Comparison of ENCODE assay signal across 1 cellular context in the genomic region with DNA sequence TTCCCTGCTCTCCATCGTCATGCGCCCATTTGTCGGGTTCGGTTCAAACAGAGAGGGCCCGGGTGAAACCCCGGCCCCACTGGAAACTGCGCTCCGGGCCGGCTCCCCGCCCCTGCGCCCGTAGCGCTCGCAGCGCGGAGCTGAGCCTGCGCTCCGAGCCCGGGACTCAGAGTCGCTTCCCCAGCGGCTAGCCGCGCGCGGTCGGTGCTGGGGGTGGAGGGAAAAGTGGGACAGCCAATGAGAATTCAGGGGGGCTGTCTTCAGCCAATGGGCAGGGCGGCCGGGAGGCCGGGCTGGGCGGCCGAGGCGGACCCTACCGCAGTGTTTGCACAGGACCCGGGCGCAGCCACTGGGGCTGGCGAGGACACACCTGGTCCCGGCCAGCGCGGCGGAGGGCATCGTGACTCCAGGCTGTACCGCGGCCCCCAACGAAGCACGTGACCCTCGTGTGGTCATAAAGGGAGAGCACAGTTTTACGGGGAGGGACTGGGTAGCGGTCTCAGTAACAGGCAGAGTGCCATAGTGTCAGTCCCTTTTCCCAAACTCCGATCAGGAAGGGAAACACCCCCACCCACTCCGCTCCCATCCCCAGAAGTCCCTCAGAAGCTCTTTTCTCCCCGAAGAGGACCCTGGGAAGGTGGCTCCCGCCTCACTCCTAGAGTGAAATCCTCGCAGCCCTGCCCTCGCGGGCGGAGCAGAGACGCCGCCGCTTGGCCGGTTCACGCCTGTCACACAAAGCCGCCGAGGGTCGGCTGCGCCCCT.
A peak's percentile ranks its signal among the peaks of the same experiment; 100 is the strongest.
TF ChIP-seq lines count a peak whose summit lies in the region.

Gene INKA2 (minus strand): TSS at position 174 of the 762 bp plus-strand sequence. CDS start 153 bp downstream, at position 21.

TF ChIP-seq in HEK293, 187 proteins besides CTCF, POLR2A, EP300 and RAD21 (continued from another document and continues in another):
- TF ChIP-seq ZNF501 (tag by site-specific recombination; IDR thresholded peaks at IDR 0.05) (peak; percentile 60; the same call in 1 of the 2 replicates), TCF7L2 (IDR thresholded peaks at IDR 0.05; ENCODE audit: borderline replicate concordance, low read depth, low read length) (no peak), ZNF521 (tag by site-specific recombination; IDR thresholded peaks at IDR 0.05) (no peak), ZNF266 (tag by site-specific recombination; IDR thresholded peaks at IDR 0.05; ENCODE audit: low read depth) (no peak), ZNF2 (tag by site-specific recombination; IDR thresholded peaks at IDR 0.05) (no peak; the same call in 1 of the 2 replicates), ZFP69B (tag by site-specific recombination; IDR thresholded peaks at IDR 0.05) (peak; percentile 74; the same call in 1 of the 2 replicates), ZNF335 (tag by site-specific recombination; conservative IDR thresholded peaks at IDR 0.05) (peak; percentile 93), ZBTB8A (tag by site-specific recombination; IDR thresholded peaks at IDR 0.05) (peak; percentile 96), ZNF561 (tag by site-specific recombination; IDR thresholded peaks at IDR 0.05; ENCODE audit: borderline replicate concordance) (peak; percentile 48; the same call in 1 of the 2 replicates), SCRT2 (tag by site-specific recombination; IDR thresholded peaks at IDR 0.05) (peak; percentile 25; the same call in 1 of the 2 replicates), ZNF626 (tag by site-specific recombination; IDR thresholded peaks at IDR 0.05) (no peak), REST (tag by site-specific recombination; IDR thresholded peaks at IDR 0.05) (0 out of 2 replicates have a peak, but pooled peaks have one; percentile 9), HIC1 (tag by site-specific recombination; IDR thresholded peaks at IDR 0.05) (peak; percentile 68; the same call in 1 of the 2 replicates), ZNF624 (tag by site-specific recombination; IDR thresholded peaks at IDR 0.05) (no peak), IKZF3 (tag by site-specific recombination; IDR thresholded peaks at IDR 0.05) (peak; percentile 88), ZNF169 (tag by site-specific recombination; IDR thresholded peaks at IDR 0.05) (no peak), OVOL3 (tag by site-specific recombination; IDR thresholded peaks at IDR 0.05) (peak; percentile 71), ZNF311 (tag by site-specific recombination; IDR thresholded peaks at IDR 0.05; ENCODE audit: borderline replicate concordance) (no peak), GLIS1 (tag by site-specific recombination; IDR thresholded peaks at IDR 0.05) (peak; percentile 64), ZNF664 (tag by site-specific recombination; IDR thresholded peaks at IDR 0.05) (no peak), FEZF1 (tag by site-specific recombination; IDR thresholded peaks at IDR 0.05) (no peak), ZNF433 (tag by site-specific recombination; IDR thresholded peaks at IDR 0.05; ENCODE audit: low read depth) (no peak), ZNF341 (tag by site-specific recombination; IDR thresholded peaks at IDR 0.05; ENCODE audit: low read depth) (peak; percentile 80), ZNF24 (tag by site-specific recombination; IDR thresholded peaks at IDR 0.05) (peak; percentile 27; the same call in 1 of the 2 replicates), GLIS2 (tag by site-specific recombination; IDR thresholded peaks at IDR 0.05) (peak; percentile 98), ZNF785 (tag by site-specific recombination; IDR thresholded peaks at IDR 0.05) (peak; percentile 45; the same call in 1 of the 2 replicates), ZXDB (tag by site-specific recombination; IDR thresholded peaks at IDR 0.05) (peak; percentile 86), ZIC2 (tag by site-specific recombination; IDR thresholded peaks at IDR 0.05) (peak; percentile 55), ZNF324 (tag by site-specific recombination; IDR thresholded peaks at IDR 0.05) (0 out of 2 replicates have a peak, but pooled peaks have one; percentile 20), PRDM1 (tag by site-specific recombination; IDR thresholded peaks at IDR 0.05) (peak; percentile 34), KLF8 (tag by site-specific recombination; IDR thresholded peaks at IDR 0.05) (peak; percentile 69; the same call in 1 of the 2 replicates), KLF10 (tag by site-specific recombination; IDR thresholded peaks at IDR 0.05) (peak; percentile 55), ZEB2 (tag by site-specific recombination; IDR thresholded peaks at IDR 0.05) (peak; percentile 81), ZNF654 (tag by site-specific recombination; IDR thresholded peaks at IDR 0.05; ENCODE audit: low read depth) (no peak), ZBTB48 (tag by site-specific recombination; IDR thresholded peaks at IDR 0.05) (peak; percentile 93)
- TF ChIP-seq, protein P1, sequence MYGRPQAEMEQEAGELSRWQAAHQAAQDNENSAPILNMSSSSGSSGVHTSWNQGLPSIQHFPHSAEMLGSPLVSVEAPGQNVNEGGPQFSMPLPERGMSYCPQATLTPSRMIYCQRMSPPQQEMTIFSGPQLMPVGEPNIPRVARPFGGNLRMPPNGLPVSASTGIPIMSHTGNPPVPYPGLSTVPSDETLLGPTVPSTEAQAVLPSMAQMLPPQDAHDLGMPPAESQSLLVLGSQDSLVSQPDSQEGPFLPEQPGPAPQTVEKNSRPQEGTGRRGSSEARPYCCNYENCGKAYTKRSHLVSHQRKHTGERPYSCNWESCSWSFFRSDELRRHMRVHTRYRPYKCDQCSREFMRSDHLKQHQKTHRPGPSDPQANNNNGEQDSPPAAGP (tag by site-specific recombination; IDR thresholded peaks at IDR 0.05): peak; percentile 48
- TF ChIP-seq, protein P2, sequence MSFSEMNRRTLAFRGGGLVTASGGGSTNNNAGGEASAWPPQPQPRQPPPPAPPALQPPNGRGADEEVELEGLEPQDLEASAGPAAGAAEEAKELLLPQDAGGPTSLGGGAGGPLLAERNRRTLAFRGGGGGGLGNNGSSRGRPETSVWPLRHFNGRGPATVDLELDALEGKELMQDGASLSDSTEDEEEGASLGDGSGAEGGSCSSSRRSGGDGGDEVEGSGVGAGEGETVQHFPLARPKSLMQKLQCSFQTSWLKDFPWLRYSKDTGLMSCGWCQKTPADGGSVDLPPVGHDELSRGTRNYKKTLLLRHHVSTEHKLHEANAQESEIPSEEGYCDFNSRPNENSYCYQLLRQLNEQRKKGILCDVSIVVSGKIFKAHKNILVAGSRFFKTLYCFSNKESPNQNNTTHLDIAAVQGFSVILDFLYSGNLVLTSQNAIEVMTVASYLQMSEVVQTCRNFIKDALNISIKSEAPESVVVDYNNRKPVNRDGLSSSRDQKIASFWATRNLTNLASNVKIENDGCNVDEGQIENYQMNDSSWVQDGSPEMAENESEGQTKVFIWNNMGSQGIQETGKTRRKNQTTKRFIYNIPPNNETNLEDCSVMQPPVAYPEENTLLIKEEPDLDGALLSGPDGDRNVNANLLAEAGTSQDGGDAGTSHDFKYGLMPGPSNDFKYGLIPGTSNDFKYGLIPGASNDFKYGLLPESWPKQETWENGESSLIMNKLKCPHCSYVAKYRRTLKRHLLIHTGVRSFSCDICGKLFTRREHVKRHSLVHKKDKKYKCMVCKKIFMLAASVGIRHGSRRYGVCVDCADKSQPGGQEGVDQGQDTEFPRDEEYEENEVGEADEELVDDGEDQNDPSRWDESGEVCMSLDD (tag by site-specific recombination; IDR thresholded peaks at IDR 0.05): peak; percentile 92
- TF ChIP-seq, protein P3, sequence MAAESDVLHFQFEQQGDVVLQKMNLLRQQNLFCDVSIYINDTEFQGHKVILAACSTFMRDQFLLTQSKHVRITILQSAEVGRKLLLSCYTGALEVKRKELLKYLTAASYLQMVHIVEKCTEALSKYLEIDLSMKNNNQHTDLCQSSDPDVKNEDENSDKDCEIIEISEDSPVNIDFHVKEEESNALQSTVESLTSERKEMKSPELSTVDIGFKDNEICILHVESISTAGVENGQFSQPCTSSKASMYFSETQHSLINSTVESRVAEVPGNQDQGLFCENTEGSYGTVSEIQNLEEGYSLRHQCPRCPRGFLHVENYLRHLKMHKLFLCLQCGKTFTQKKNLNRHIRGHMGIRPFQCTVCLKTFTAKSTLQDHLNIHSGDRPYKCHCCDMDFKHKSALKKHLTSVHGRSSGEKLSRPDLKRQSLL (tag by site-specific recombination; IDR thresholded peaks at IDR 0.05): 0 out of 2 replicates have a peak, but pooled peaks have one; percentile 42
- TF ChIP-seq, protein P4, sequence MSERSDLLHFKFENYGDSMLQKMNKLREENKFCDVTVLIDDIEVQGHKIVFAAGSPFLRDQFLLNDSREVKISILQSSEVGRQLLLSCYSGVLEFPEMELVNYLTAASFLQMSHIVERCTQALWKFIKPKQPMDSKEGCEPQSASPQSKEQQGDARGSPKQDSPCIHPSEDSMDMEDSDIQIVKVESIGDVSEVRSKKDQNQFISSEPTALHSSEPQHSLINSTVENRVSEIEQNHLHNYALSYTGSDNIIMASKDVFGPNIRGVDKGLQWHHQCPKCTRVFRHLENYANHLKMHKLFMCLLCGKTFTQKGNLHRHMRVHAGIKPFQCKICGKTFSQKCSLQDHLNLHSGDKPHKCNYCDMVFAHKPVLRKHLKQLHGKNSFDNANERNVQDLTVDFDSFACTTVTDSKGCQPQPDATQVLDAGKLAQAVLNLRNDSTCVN (tag by site-specific recombination; optimal IDR thresholded peaks at IDR 0.05): peak; percentile 75
- TF ChIP-seq, protein P5, sequence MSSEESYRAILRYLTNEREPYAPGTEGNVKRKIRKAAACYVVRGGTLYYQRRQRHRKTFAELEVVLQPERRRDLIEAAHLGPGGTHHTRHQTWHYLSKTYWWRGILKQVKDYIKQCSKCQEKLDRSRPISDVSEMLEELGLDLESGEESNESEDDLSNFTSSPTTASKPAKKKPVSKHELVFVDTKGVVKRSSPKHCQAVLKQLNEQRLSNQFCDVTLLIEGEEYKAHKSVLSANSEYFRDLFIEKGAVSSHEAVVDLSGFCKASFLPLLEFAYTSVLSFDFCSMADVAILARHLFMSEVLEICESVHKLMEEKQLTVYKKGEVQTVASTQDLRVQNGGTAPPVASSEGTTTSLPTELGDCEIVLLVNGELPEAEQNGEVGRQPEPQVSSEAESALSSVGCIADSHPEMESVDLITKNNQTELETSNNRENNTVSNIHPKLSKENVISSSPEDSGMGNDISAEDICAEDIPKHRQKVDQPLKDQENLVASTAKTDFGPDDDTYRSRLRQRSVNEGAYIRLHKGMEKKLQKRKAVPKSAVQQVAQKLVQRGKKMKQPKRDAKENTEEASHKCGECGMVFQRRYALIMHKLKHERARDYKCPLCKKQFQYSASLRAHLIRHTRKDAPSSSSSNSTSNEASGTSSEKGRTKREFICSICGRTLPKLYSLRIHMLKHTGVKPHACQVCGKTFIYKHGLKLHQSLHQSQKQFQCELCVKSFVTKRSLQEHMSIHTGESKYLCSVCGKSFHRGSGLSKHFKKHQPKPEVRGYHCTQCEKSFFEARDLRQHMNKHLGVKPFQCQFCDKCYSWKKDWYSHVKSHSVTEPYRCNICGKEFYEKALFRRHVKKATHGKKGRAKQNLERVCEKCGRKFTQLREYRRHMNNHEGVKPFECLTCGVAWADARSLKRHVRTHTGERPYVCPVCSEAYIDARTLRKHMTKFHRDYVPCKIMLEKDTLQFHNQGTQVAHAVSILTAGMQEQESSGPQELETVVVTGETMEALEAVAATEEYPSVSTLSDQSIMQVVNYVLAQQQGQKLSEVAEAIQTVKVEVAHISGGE (tag by site-specific recombination; conservative IDR thresholded peaks at IDR 0.05; ENCODE audit: low read depth): 0 out of 2 replicates have a peak, but pooled peaks have one; percentile 10
- TF ChIP-seq, protein P6, sequence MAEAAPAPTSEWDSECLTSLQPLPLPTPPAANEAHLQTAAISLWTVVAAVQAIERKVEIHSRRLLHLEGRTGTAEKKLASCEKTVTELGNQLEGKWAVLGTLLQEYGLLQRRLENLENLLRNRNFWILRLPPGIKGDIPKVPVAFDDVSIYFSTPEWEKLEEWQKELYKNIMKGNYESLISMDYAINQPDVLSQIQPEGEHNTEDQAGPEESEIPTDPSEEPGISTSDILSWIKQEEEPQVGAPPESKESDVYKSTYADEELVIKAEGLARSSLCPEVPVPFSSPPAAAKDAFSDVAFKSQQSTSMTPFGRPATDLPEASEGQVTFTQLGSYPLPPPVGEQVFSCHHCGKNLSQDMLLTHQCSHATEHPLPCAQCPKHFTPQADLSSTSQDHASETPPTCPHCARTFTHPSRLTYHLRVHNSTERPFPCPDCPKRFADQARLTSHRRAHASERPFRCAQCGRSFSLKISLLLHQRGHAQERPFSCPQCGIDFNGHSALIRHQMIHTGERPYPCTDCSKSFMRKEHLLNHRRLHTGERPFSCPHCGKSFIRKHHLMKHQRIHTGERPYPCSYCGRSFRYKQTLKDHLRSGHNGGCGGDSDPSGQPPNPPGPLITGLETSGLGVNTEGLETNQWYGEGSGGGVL (tag by site-specific recombination; IDR thresholded peaks at IDR 0.05): peak; percentile 64
